1 cellular context compared by ENCODE assay signal in genomic region chr3:106006001-106006400, GRCh38.
A peak's percentile ranks its signal among the peaks of the same experiment; 100 is the strongest.
TF ChIP-seq lines count a peak whose summit lies in the region.

No MANE protein-coding gene starts in this region.

TF ChIP-seq in HepG2, 621 proteins besides CTCF, POLR2A, EP300 and RAD21 (continued from another document):
- TF ChIP-seq FUBP1 (CRISPR knock-in tag; IDR thresholded peaks at IDR 0.05; ENCODE audit: borderline replicate concordance) (no peak), ZNF782 (CRISPR knock-in tag; IDR thresholded peaks at IDR 0.05; ENCODE audit: borderline replicate concordance) (no peak), CEBPB (IDR thresholded peaks at IDR 0.05; ENCODE audit: borderline replicate concordance, low read depth, low read length) (peak; percentile 34; the same call in 1 of the 2 replicates), ZNF432 (CRISPR knock-in tag; IDR thresholded peaks at IDR 0.05; ENCODE audit: borderline replicate concordance) (no peak), SNAPC2 (CRISPR knock-in tag; IDR thresholded peaks at IDR 0.05) (no peak)
